ENCODE assay signal across 32 cellular contexts in the genomic region with DNA sequence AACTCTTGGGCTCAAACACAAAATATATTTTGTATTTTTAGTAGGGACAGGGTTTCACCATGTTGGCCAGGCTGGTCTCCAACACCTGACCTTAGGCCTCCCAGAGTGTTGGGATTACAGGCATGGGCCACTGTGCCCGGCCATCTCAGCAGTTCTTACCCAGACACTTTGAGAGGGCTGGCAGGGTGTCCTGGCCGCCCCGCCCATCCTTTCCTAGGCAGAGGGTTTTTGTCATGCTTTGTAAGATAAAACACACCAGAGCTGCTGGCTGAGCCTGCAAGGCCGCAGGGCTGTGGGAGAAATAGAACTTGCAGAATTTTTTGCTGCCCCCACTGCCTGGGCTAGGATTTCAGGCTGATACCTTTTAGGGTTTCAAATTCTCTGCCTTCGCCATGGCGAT. TPM values are rescaled to one million over a fixed set of nuclear protein-coding genes. Genes with fewer than 3 reads are reported as not detected.
"Had no signal": no experiment of that assay in that cellular context is flagged by ENCODE, and none has a peak within 500 bp of the region (broad histone marks: within the 10 kb centered on the region; RNA-seq: fewer than 3 reads in every experiment).

No MANE protein-coding gene starts in this region.

- H3K4me1 ChIP-seq: gastrocnemius medialis had no signal

- H3K27ac ChIP-seq: body of pancreas, foreskin keratinocyte, gastrocnemius medialis, heart left ventricle had no signal

- H3K9me3 ChIP-seq: body of pancreas had no signal

- H3K4me1 Mint-ChIP-seq: activated CD4-positive, alpha-beta T cell treated with anti-CD3 and anti-CD28 coated beads for 36 hours; activated CD4-positive, alpha-beta T cell treated with anti-CD3 and anti-CD28 coated beads, Interleukin-2, amount 10 ng/mL, durations not matched to agents 24 days and 14 days; T-cell had no signal

- H3K27ac Mint-ChIP-seq: activated CD4-positive, alpha-beta memory T cell treated with anti-CD3 and anti-CD28 coated beads for 36 hours; activated CD4-positive, alpha-beta T cell treated with anti-CD3 and anti-CD28 coated beads for 36 hours; activated CD4-positive, alpha-beta T cell treated with anti-CD3 and anti-CD28 coated beads, Interleukin-2, amount 10 ng/mL, durations not matched to agents 24 days and 14 days; activated naive CD8-positive, alpha-beta T cell; activated T-cell treated with anti-CD3 and anti-CD28 coated beads, Interleukin-2, amount 50 U/mL, for 24 hours; activated T-cell treated with anti-CD3 and anti-CD28 coated beads, Interleukin-2, amount 50 U/mL, for 72 hours; effector memory CD8-positive, alpha-beta T cell; T-cell; T-helper 1 cell treated with Interleukin-12 subunit alpha and Interleukin-12 subunit beta and Interleukin-4 antibody, amounts not matched to agents 30 μg/mL and 1 μg/mL, for 36 hours had no signal

- H3K4me3 Mint-ChIP-seq: activated CD4-positive, alpha-beta memory T cell treated with anti-CD3 and anti-CD28 coated beads for 36 hours; activated CD4-positive, alpha-beta T cell treated with anti-CD3 and anti-CD28 coated beads for 36 hours; activated CD4-positive, alpha-beta T cell treated with anti-CD3 and anti-CD28 coated beads, Interleukin-2, amount 10 ng/mL, durations not matched to agents 24 days and 14 days; activated naive CD8-positive, alpha-beta T cell; activated T-cell treated with anti-CD3 and anti-CD28 coated beads, Interleukin-2, amount 50 U/mL, for 24 hours; activated T-cell treated with anti-CD3 and anti-CD28 coated beads, Interleukin-2, amount 50 U/mL, for 72 hours; effector memory CD8-positive, alpha-beta T cell; T-cell; T-helper 1 cell treated with Interleukin-12 subunit alpha and Interleukin-12 subunit beta and Interleukin-4 antibody, amounts not matched to agents 30 μg/mL and 1 μg/mL, for 36 hours had no signal

- H3K27me3 Mint-ChIP-seq: activated CD4-positive, alpha-beta T cell treated with anti-CD3 and anti-CD28 coated beads, Interleukin-2, amount 10 ng/mL, durations not matched to agents 24 days and 14 days had no signal

- DNase-seq: activated CD4-positive, alpha-beta memory T cell treated with anti-CD3 and anti-CD28 coated beads for 36 hours; activated CD4-positive, alpha-beta T cell treated with anti-CD3 and anti-CD28 coated beads for 36 hours; activated CD4-positive, alpha-beta T cell treated with anti-CD3 and anti-CD28 coated beads, Interleukin-2, amount 10 ng/mL, durations not matched to agents 24 days and 14 days; activated CD4-positive, CD25-positive, alpha-beta regulatory T cell; activated CD4-positive, CD25-positive, alpha-beta regulatory T cell treated with anti-CD3 and anti-CD28 coated beads, Interleukin-2, amount 50 U/mL, for 72 hours; activated CD8-positive, alpha-beta memory T cell treated with anti-CD3 and anti-CD28 coated beads, Interleukin-2, amount 50 U/mL, for 48 hours; activated effector memory CD4-positive, alpha-beta T cell treated with Interleukin-2 at 50 U/mL for 16 hours; activated gamma-delta T cell treated with Interleukin-2 at 50 U/mL for 16 hours; activated naive CD4-positive, alpha-beta T cell treated with anti-CD3 and anti-CD28 coated beads, Interleukin-2, amount 50 U/mL, for 16 hours; activated naive CD4-positive, alpha-beta T cell treated with Interleukin-2 at 50 U/mL for 16 hours; activated T-cell treated with anti-CD3 and anti-CD28 coated beads for 4 hours; activated T-cell treated with anti-CD3 and anti-CD28 coated beads, Interleukin-2, amount 50 U/mL, for 24 hours; activated T-cell treated with anti-CD3 and anti-CD28 coated beads, Interleukin-2, amount 50 U/mL, for 72 hours; amniotic stem cell; anterior cingulate cortex; body of pancreas; caudate nucleus; cortex of kidney; dermis blood vessel endothelial cell; effector CD4-positive, alpha-beta T cell; effector memory CD8-positive, alpha-beta T cell; foreskin keratinocyte; gastrocnemius medialis; glutamatergic neuron; heart left ventricle; SW 1271; T-cell had no signal

- ATAC-seq: activated CD4-positive, alpha-beta T cell treated with anti-CD3 and anti-CD28 coated beads for 36 hours; activated T-cell treated with anti-CD3 and anti-CD28 coated beads, Interleukin-2, amount 50 U/mL, for 72 hours; body of pancreas; effector memory CD8-positive, alpha-beta T cell; esophagus mucosa; foreskin keratinocyte; gastrocnemius medialis; T-cell had no signal

- H3K4me3 ChIP-seq: body of pancreas, gastrocnemius medialis, heart left ventricle had no signal

- H3K27me3 ChIP-seq: body of pancreas, foreskin keratinocyte, gastrocnemius medialis, heart left ventricle had no signal

RNA-seq across cellular contexts. Expression of gene PPL, which starts 8.7 kb away (rescaled TPM):
- total RNA-seq: activated CD4-positive, alpha-beta T cell treated with anti-CD3 and anti-CD28 coated beads for 36 hours; activated CD4-positive, alpha-beta T cell treated with anti-CD3 and anti-CD28 coated beads, Interleukin-2, amount 10 ng/mL, durations not matched to agents 24 days and 14 days; T-helper 2 cell treated with Interferon-gamma antibody and Interleukin-4, amounts not matched to agents 100 ng/mL and 5 ng/mL, for 36 hours had no signal

RNA-seq across cellular contexts. Expression of gene SEC14L5, which starts 29.9 kb away (rescaled TPM):
- total RNA-seq: activated CD4-positive, alpha-beta T cell treated with anti-CD3 and anti-CD28 coated beads, Interleukin-2, amount 10 ng/mL, durations not matched to agents 24 days and 14 days; chondrocyte; dermis blood vessel endothelial cell; foreskin keratinocyte; T-helper 2 cell treated with Interferon-gamma antibody and Interleukin-4, amounts not matched to agents 100 ng/mL and 5 ng/mL, for 36 hours had no signal
